In the genomic region with DNA sequence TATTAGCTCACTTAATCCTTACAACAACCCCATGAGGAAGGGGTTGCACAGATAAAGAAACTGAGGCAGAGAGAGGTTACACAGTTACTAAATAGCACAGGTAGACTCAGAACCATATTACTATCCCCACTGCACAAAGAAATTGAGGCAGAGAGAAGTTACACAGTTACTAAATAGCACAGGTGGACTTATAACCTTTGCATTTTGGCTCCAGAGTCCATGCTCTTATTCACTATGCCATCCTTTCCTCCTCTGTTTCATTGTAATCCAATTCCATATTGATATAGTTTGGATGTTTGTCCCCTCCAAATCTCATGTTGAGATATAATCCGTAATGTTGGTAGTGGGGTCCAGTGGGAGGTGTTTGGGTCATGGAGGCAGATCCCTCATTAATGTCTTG, we compare ENCODE assay signal across 19 cellular contexts. TPM values are rescaled to one million over a fixed set of nuclear protein-coding genes. Genes with fewer than 3 reads are reported as not detected.
"Had no signal": no experiment of that assay in that cellular context is flagged by ENCODE, and none has a peak within 500 bp of the region (broad histone marks: within the 10 kb centered on the region; RNA-seq: fewer than 3 reads in every experiment).

No MANE protein-coding gene starts in this region.

- H3K4me3 ChIP-seq: ascending aorta, heart right ventricle, thyroid gland, uterus had no signal

- H3K27ac ChIP-seq: ascending aorta, heart right ventricle, thyroid gland, uterus had no signal

- H3K36me3 ChIP-seq: uterus had no signal

- H3K9me3 ChIP-seq: ascending aorta, heart right ventricle, thyroid gland, uterus had no signal

- ATAC-seq: activated CD8-positive, alpha-beta T cell treated with anti-CD3 and anti-CD28 coated beads, Interleukin-2, amount 10 ng/mL, durations not matched to agents 7 days and 5 days; heart right ventricle; left lobe of liver; SK-N-SH treated with all-trans-retinoic acid at 6 μM for 48 hours; stimulated activated memory B cell treated with anti-CD40 and anti-IgM and Interleukin-4, amounts not matched to agents 10 μg/mL and 1 μg/mL and 100 μg/mL, for 72 hours had no signal

- H3K9me3 Mint-ChIP-seq: stimulated activated memory B cell treated with anti-CD40 and anti-IgM and Interleukin-4, amounts not matched to agents 10 μg/mL and 1 μg/mL and 100 μg/mL, for 72 hours had no signal

- H3K4me3 Mint-ChIP-seq: activated CD8-positive, alpha-beta T cell treated with anti-CD3 and anti-CD28 coated beads, Interleukin-2, amount 10 ng/mL, durations not matched to agents 7 days and 5 days; stimulated activated memory B cell treated with anti-CD40 and anti-IgM and Interleukin-4, amounts not matched to agents 10 μg/mL and 1 μg/mL and 100 μg/mL, for 72 hours had no signal

- FAIRE-seq: bronchial epithelial cell, islet of Langerhans had no signal

- H3K27ac Mint-ChIP-seq: activated CD8-positive, alpha-beta T cell treated with anti-CD3 and anti-CD28 coated beads, Interleukin-2, amount 10 ng/mL, durations not matched to agents 7 days and 5 days; nephron progenitor cell had no signal

- H3K27me3 ChIP-seq: ascending aorta, heart right ventricle, thyroid gland, uterus had no signal

- H3K27me3 Mint-ChIP-seq: stimulated activated memory B cell treated with anti-CD40 and anti-IgM and Interleukin-4, amounts not matched to agents 10 μg/mL and 1 μg/mL and 100 μg/mL, for 72 hours had no signal

- DNase-seq: activated CD4-positive, alpha-beta T cell treated with anti-CD3 and anti-CD28 coated beads for 4 hours; activated CD8-positive, alpha-beta memory T cell treated with anti-CD3 and anti-CD28 coated beads, Interleukin-2, amount 50 U/mL, for 4 hours; activated CD8-positive, alpha-beta T cell treated with anti-CD3 and anti-CD28 coated beads, Interleukin-2, amount 10 ng/mL, durations not matched to agents 7 days and 5 days; activated naive CD4-positive, alpha-beta T cell treated with Interleukin-2 at 50 U/mL for 16 hours; dermis blood vessel endothelial cell; foreskin melanocyte; heart right ventricle; mesenchymal stem cell; nephron progenitor cell; thyroid gland; uterus had no signal

RNA-seq across cellular contexts. Expression of a gene that starts 17.2 kb away (rescaled TPM):
- total RNA-seq: ascending aorta; dermis blood vessel endothelial cell; left lobe of liver; osteocyte; T-helper 1 cell treated with Interleukin-12 subunit alpha and Interleukin-12 subunit beta and Interleukin-4 antibody, amounts not matched to agents 30 ng/mL and 1 ng/mL, for 36 hours had no signal
- polyA plus RNA-seq: heart right ventricle had no signal
